ENCODE assay signal across 20 cellular contexts in the genomic region with DNA sequence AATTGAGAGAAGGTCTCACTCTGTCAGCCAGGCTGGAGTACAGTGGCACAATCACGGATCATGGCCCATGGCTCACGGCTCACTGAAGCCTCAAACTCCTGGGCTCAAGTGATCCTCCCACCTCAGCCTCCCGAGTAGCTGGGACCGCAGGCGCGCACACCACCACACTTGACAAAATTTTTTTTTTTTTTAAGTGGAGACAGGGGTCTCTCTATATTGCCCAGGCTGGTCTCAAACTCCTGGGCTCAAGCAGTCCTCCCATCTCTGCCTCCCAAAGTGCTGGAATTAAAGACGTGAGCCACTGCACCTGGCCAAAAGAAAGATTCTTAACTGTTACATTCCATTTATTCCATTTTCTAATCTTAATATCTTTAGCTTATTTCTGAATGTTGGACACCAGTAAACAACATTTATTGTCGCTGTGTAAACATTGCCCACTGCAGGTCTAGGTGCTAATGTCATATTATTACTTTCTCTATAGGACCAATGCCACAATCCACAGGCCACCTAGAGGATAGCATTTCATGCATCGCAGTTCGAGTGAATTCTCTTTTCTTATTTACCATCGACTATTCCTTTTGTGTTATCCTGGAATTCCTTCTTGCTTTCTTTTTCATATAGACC.
"Had no signal": no experiment of that assay in that cellular context is flagged by ENCODE, and none has a peak within 500 bp of the region (broad histone marks: within the 10 kb centered on the region; RNA-seq: fewer than 3 reads in every experiment).

No MANE protein-coding gene starts in this region.

- H3K36me3 Mint-ChIP-seq: mesothelial cell of epicardium, natural killer cell had no signal

- H3K27ac ChIP-seq: esophagus squamous epithelium, gastroesophageal sphincter, left ventricle myocardium inferior, lower lobe of right lung, ovary, right atrium auricular region, stomach, thoracic aorta, transverse colon had no signal

- H3K27me3 ChIP-seq: esophagus squamous epithelium, gastroesophageal sphincter, ovary, right atrium auricular region, stomach, transverse colon had no signal

- H3K36me3 ChIP-seq: esophagus squamous epithelium, gastroesophageal sphincter, left ventricle myocardium inferior, lower lobe of right lung, ovary, right atrium auricular region, stomach, thoracic aorta, transverse colon had no signal

- H3K4me1 ChIP-seq: esophagus squamous epithelium, lower lobe of right lung, right atrium auricular region, stomach, transverse colon had no signal

- H3K4me3 Mint-ChIP-seq: memory B cell, mesothelial cell of epicardium, natural killer cell, neural crest cell had no signal

- ATAC-seq: gastroesophageal sphincter, left cardiac atrium, lower lobe of right lung, natural killer cell had no signal

- H3K27me3 Mint-ChIP-seq: memory B cell had no signal

- H3K9me3 Mint-ChIP-seq: memory B cell, mesothelial cell of epicardium, natural killer cell, neural crest cell had no signal

- H3K9me3 ChIP-seq: esophagus squamous epithelium, gastroesophageal sphincter, lower lobe of right lung, ovary, right atrium auricular region, stomach, thoracic aorta, transverse colon had no signal

- DNase-seq: effector memory CD4-positive, alpha-beta T cell; esophagus squamous epithelium; kidney; left cardiac atrium; left ventricle myocardium inferior; lower lobe of right lung; natural killer cell; ovary; small intestine; stimulated activated CD4-positive, alpha-beta T cell treated with anti-CD3 and anti-CD28 coated beads, Interleukin-12 subunit alpha, Interleukin-12 subunit beta, amount 100 ng/mL, for 4 hours; stimulated activated naive CD4-positive, alpha-beta T cell; stomach; substantia nigra; transverse colon had no signal

- H3K4me1 Mint-ChIP-seq: mesothelial cell of epicardium, neural crest cell had no signal

- H3K4me3 ChIP-seq: esophagus squamous epithelium, gastroesophageal sphincter, left ventricle myocardium inferior, lower lobe of right lung, ovary, right atrium auricular region, stomach, thoracic aorta, transverse colon had no signal

- H3K27ac Mint-ChIP-seq: memory B cell, mesothelial cell of epicardium had no signal
